Comparison of ENCODE assay signal across 9 cellular contexts in the genomic region with DNA sequence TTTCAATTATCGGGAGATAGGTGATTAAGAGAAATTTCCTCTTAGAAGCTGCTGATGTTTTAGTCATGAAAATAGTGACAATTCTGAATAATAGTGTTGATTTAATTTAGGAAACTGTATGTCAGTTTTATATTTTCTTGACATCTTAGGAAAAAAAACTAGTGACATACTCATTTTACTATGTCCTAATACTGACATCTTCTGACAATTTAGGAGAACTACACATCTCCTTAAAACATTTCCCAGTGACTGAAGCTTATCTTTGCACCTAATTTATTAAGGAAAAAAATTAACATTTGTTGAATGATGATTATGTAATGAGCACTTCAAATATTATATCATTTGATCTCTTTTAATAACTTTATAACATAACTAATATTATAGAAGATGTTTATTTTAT. TPM values are rescaled to one million over a fixed set of nuclear protein-coding genes. Genes with fewer than 3 reads are reported as not detected.
DNase-seq lines count a peak whose midpoint lies in the region; ATAC-seq, FAIRE-seq and TF ChIP-seq lines count a peak whose summit lies in the region.
"Had no signal": no experiment of that assay in that cellular context is flagged by ENCODE, and none has a peak within 500 bp of the region (broad histone marks: within the 10 kb centered on the region; RNA-seq: fewer than 3 reads in every experiment).

No MANE protein-coding gene starts in this region.

- no peaks in the 10 kb centered on the region for H3K4me1 ChIP-seq in IMR-90 (ENCODE audit: control insufficient read depth, insufficient read depth, low read length)
- H3K4me1 ChIP-seq in GM12878 (ENCODE audit: control insufficient read depth, insufficient read depth, low read length) = no peaks in the 10 kb centered on the region
- no peaks in the 10 kb centered on the region for H3K4me1 ChIP-seq in mesenchymal stem cell (ENCODE audit: control insufficient read depth, insufficient read depth, low read depth, low read length)
- H3K4me1 ChIP-seq: SJCRH30 had no signal

- H2AK5ac ChIP-seq in IMR-90 (ENCODE audit: low read depth, low read length) (no peak overlapping the region), mesenchymal stem cell (ENCODE audit: low read length, severe bottlenecking) (no peak overlapping the region)

- no peak overlapping the region for H3K4me3 ChIP-seq in IMR-90 (ENCODE audit: insufficient read depth, low read depth, low read length)
- no peak overlapping the region for H3K4me3 ChIP-seq in GM12878
- H3K4me3 ChIP-seq in mesenchymal stem cell (ENCODE audit: insufficient read depth in 1 of 2, low read depth in 1 of 2, low read length in 2 of 2) = no peak overlapping the region
- H3K4me3 ChIP-seq: SJCRH30 had no signal

- H3K27ac ChIP-seq in IMR-90 (ENCODE audit: insufficient read depth, low read length) (no peak overlapping the region), GM12878 (ENCODE audit: control insufficient read depth, insufficient read depth) (no peak overlapping the region), mesenchymal stem cell (ENCODE audit: low read length, poor library complexity, severe bottlenecking) (no peak overlapping the region)
- H3K27ac ChIP-seq: SJCRH30 had no signal

- dilution Hi-C loops in IMR-90 (cut with HindIII; ENCODE audit: low sequenced_read_pairs, unreplicated experiment) = no loop called here

- H4K20me1 ChIP-seq in IMR-90 (ENCODE audit: insufficient read depth, low read length) (no peaks in the 10 kb centered on the region), GM12878 (ENCODE audit: control insufficient read depth, insufficient read depth) (no peaks in the 10 kb centered on the region)

- H3K36me3 Mint-ChIP-seq in activated CD8-positive, alpha-beta memory T cell treated with anti-CD3 and anti-CD28 coated beads, Interleukin-2, amount 10 ng/mL, durations not matched to agents 7 days and 5 days = no peaks in the 10 kb centered on the region

- H3K79me1 ChIP-seq in IMR-90 (ENCODE audit: low read depth in 1 of 2, low read length in 2 of 2) = no peaks in the 10 kb centered on the region
- H3K79me1 ChIP-seq in mesenchymal stem cell (replicated peaks; ENCODE audit: low read length, poor library complexity, severe bottlenecking) = no peaks in the 10 kb centered on the region

- ATAC-seq in IMR-90 (ENCODE audit: low read depth) (peak; percentile 44; the same call in 1 of the 2 replicates), GM12878 (no peak), GM18907 (IDR thresholded peaks at IDR 0.05; ENCODE audit: unreplicated experiment) (no peak)
- ATAC-seq in activated CD8-positive, alpha-beta memory T cell treated with anti-CD3 and anti-CD28 coated beads, Interleukin-2, amount 10 ng/mL, durations not matched to agents 7 days and 5 days = no peak

- TF ChIP-seq RAD21 in IMR-90 (IDR thresholded peaks at IDR 0.05; ENCODE audit: low read length) (peak; percentile 60), GM12878 (IDR thresholded peaks at IDR 0.05; ENCODE audit: insufficient read depth, low read depth, low read length) (peak; percentile 40)

- in situ Hi-C loops in Caki2 (cut with HindIII; ENCODE audit: low pct_unique_long_range_greater_than_20kb, low sequenced_read_pairs) = no loop called here
- in situ Hi-C loops in IMR-90 (cut with MboI; ENCODE audit: low sequenced_read_pairs) = loop anchor here (25.0 kb wide), 1 partner anchor 535 kb away; no protein-coding TSS in a partner anchor
- in situ Hi-C loops in GM12878 (cut with MboI) = loop anchor here (10.0 kb wide), 1 partner anchor 532 kb away; no protein-coding TSS in a partner anchor

- H3K56ac ChIP-seq in IMR-90 (ENCODE audit: extremely low read depth, insufficient read depth, low read length) = no peak overlapping the region

- no TSS peak for BruUV-seq in IMR-90 (replicated peaks; lab: Mats Ljungman, UMichigan)
- BruUV-seq in GM12878 (replicated peaks; lab: Mats Ljungman, UMichigan) = no TSS peak

- H3K14ac ChIP-seq in IMR-90 (replicated peaks; ENCODE audit: low read depth, low read length) = no peak overlapping the region
- H3K14ac ChIP-seq in mesenchymal stem cell (ENCODE audit: low read length in 2 of 2) = no peak overlapping the region

- RAD21 ChIA-PET in GM12878 (lab: Charles Lee; ENCODE audit: unreplicated experiment) = interaction anchor here (1.2 kb wide), 1 partner anchor 11 kb away, joined by 3 read pairs; no protein-coding TSS in a partner anchor

- H3K9me3 Mint-ChIP-seq in activated CD8-positive, alpha-beta memory T cell treated with anti-CD3 and anti-CD28 coated beads, Interleukin-2, amount 10 ng/mL, durations not matched to agents 7 days and 5 days (ENCODE audit: low read depth) = peaks cover 2% of the 10 kb centered on the region

- SMC1A ChIA-PET in GM12878 (lab: Charles Lee; ENCODE audit: uncharacterized antibody, unreplicated experiment) = interaction anchor here (0.9 kb wide), 1 partner anchor 521 kb away, joined by 3 read pairs; no protein-coding TSS in a partner anchor

- H2BK12ac ChIP-seq in mesenchymal stem cell (ENCODE audit: low read length in 2 of 2) = no peak overlapping the region

- H3K27ac Mint-ChIP-seq in activated CD8-positive, alpha-beta memory T cell treated with anti-CD3 and anti-CD28 coated beads, Interleukin-2, amount 10 ng/mL, durations not matched to agents 7 days and 5 days = no peak overlapping the region

- no peak overlapping the region for H3K4me3 Mint-ChIP-seq in activated CD8-positive, alpha-beta memory T cell treated with anti-CD3 and anti-CD28 coated beads, Interleukin-2, amount 10 ng/mL, durations not matched to agents 7 days and 5 days

- POLR2A ChIA-PET in IMR-90 (lab: Charles Lee; ENCODE audit: unreplicated experiment) (no interaction called here), GM12878 (lab: Charles Lee) (no interaction called here)

- DNase-seq in Caki2 (ENCODE audit: low read depth) (peak; percentile 5), IMR-90 (peak; percentile 40), GM12878 (ENCODE audit: low read depth, low spot score) (no peak), mesenchymal stem cell (peak; percentile 24)
- DNase-seq in effector CD8-positive, alpha-beta T cell (lab: John Stamatoyannopoulos, UW) = no peak
- DNase-seq in activated CD4-positive, alpha-beta T cell treated with anti-CD3 and anti-CD28 coated beads for 4 hours = no peak
- no peak for DNase-seq in activated CD8-positive, alpha-beta memory T cell treated with anti-CD3 and anti-CD28 coated beads, Interleukin-2, amount 10 ng/mL, durations not matched to agents 7 days and 5 days

- H4K5ac ChIP-seq in IMR-90 (ENCODE audit: low read depth, low read length) = no peak overlapping the region

- no peak for TF ChIP-seq POLR2A in IMR-90 (IDR thresholded peaks at IDR 0.05; ENCODE audit: low read depth, low read length)
- TF ChIP-seq POLR2A in GM12878 (IDR thresholded peaks at IDR 0.05; ENCODE audit: low read depth, low read length) = no peak

- H3K27me3 ChIP-seq in IMR-90 (ENCODE audit: control insufficient read depth, insufficient read depth, low read length) (no peaks in the 10 kb centered on the region), GM12878 (replicated peaks in 1 of 2; ENCODE audit: control insufficient read depth in 2 of 2, insufficient read depth in 2 of 2, low read length in 1 of 2) (no peaks in the 10 kb centered on the region), mesenchymal stem cell (ENCODE audit: control insufficient read depth in 1 of 2, insufficient read depth in 1 of 2, low read length in 2 of 2) (peaks cover 0 to 11% of the 10 kb centered on the region in 2 experiments)
- H3K27me3 ChIP-seq: SJCRH30 had no signal

- H2BK5ac ChIP-seq in IMR-90 (ENCODE audit: low read depth, low read length, poor library complexity, severe bottlenecking) = no peak overlapping the region
- H2BK5ac ChIP-seq in mesenchymal stem cell (ENCODE audit: low read depth, low read length, poor library complexity, severe bottlenecking) = no peak overlapping the region

- H3K9me3 ChIP-seq in IMR-90 (ENCODE audit: control insufficient read depth, insufficient read depth, low read length) (no peaks in the 10 kb centered on the region), GM12878 (replicated peaks; ENCODE audit: control insufficient read depth, insufficient read depth, low read length) (no peaks in the 10 kb centered on the region), mesenchymal stem cell (ENCODE audit: control insufficient read depth, low read length) (peaks cover 3% of the 10 kb centered on the region)
- H3K9me3 ChIP-seq: SJCRH30 had no signal

- WGBS in IMR-90 (ENCODE audit: extremely low coverage in 2 of 2, insufficient read length in 1 of 2), 2 experiments = no CpG with 5 or more reads among the region's 1 CpG
- WGBS in GM12878 (ENCODE audit: insufficient coverage, insufficient replicate concordance, low lambda C conversion rate, missing lambda C conversion rate) = 86% methylated on average over 1 of the region's 1 CpG
- no CpG with 5 or more reads among the region's 1 CpG for WGBS in mesenchymal stem cell

- no peak overlapping the region for H2BK15ac ChIP-seq in IMR-90 (ENCODE audit: low read depth, low read length)
- H2BK15ac ChIP-seq in mesenchymal stem cell (ENCODE audit: low read depth, poor library complexity, severe bottlenecking) = no peak overlapping the region

- no peaks in the 10 kb centered on the region for H3K79me2 ChIP-seq in GM12878 (ENCODE audit: control insufficient read depth, insufficient read depth, low read length)

- H4K91ac ChIP-seq in IMR-90 (ENCODE audit: insufficient read depth, low read depth, low read length) (no peak overlapping the region), mesenchymal stem cell (ENCODE audit: low read length) (no peak overlapping the region)

- no peak overlapping the region for H4K8ac ChIP-seq in IMR-90 (ENCODE audit: low read depth in 2 of 2, low read length in 2 of 2)
- no peak overlapping the region for H4K8ac ChIP-seq in mesenchymal stem cell (ENCODE audit: low read length)

- H3K18ac ChIP-seq in IMR-90 (ENCODE audit: low read depth, low read length) = no peak overlapping the region
- H3K18ac ChIP-seq in mesenchymal stem cell (ENCODE audit: low read depth in 1 of 2, low read length in 2 of 2) = no peak overlapping the region

- no peaks in the 10 kb centered on the region for H3K9me1 ChIP-seq in IMR-90 (ENCODE audit: insufficient read depth, low read length)

- no peak overlapping the region for H3K4me2 ChIP-seq in IMR-90 (ENCODE audit: low read depth, low read length)
- no peak overlapping the region for H3K4me2 ChIP-seq in GM12878 (ENCODE audit: control insufficient read depth, insufficient read depth)
- no peak overlapping the region for H3K4me2 ChIP-seq in mesenchymal stem cell (ENCODE audit: low read length, poor library complexity, severe bottlenecking)

- H2AFZ ChIP-seq in IMR-90 (replicated peaks; ENCODE audit: low read length, poor library complexity) = no peak overlapping the region
- H2AFZ ChIP-seq in GM12878 (ENCODE audit: control insufficient read depth, low read depth, low read length) = no peak overlapping the region
- no peak overlapping the region for H2AFZ ChIP-seq in mesenchymal stem cell (ENCODE audit: low read depth, low read length)

- intact Hi-C loops in IMR-90 (cut with micrococcal nuclease) (loop anchor here (1.0 to 5.0 kb wide), 4 partner anchors 140 to 536 kb away; partner anchors contain the start of gene LUZP4), GM12878 (cut with micrococcal nuclease; ENCODE audit: unreplicated experiment) (loop anchor here (5.0 kb wide), 1 partner anchor 535 kb away; no protein-coding TSS in a partner anchor)

- H2BK120ac ChIP-seq in IMR-90 (ENCODE audit: low read depth, low read length) = no peak overlapping the region
- no peak overlapping the region for H2BK120ac ChIP-seq in mesenchymal stem cell (ENCODE audit: low read depth, low read length)

- H3K36me3 ChIP-seq in IMR-90 (ENCODE audit: control insufficient read depth, insufficient read depth, low read length) (peaks cover 3% of the 10 kb centered on the region; the same call in 1 of the 2 replicates), GM12878 (ENCODE audit: control insufficient read depth in 2 of 2, insufficient read depth in 2 of 2, low read length in 1 of 2) (no peaks in the 10 kb centered on the region), mesenchymal stem cell (ENCODE audit: control insufficient read depth in 1 of 2, insufficient read depth in 2 of 2, low read depth in 1 of 2, low read length in 2 of 2) (no peaks in the 10 kb centered on the region)
- H3K36me3 ChIP-seq: SJCRH30 had no signal

- no peak overlapping the region for H3K4ac ChIP-seq in IMR-90 (ENCODE audit: low read depth, low read length)
- no peak overlapping the region for H3K4ac ChIP-seq in mesenchymal stem cell (ENCODE audit: low read depth in 1 of 2, low read length in 2 of 2)

- CTCF ChIA-PET in IMR-90 (lab: Yijun Ruan, JAX) (interaction anchor here (1.0 kb wide), 1 partner anchor 536 kb away, joined by 4 read pairs; no protein-coding TSS in a partner anchor), GM12878 (lab: Yijun Ruan, JAX) (interaction anchor here (0.7 to 1.9 kb wide), 5 partner anchors 9 to 535 kb away, joined by 3 to 11 read pairs (median 3); no protein-coding TSS in a partner anchor)
- CTCF ChIA-PET in activated CD8-positive, alpha-beta memory T cell treated with anti-CD3 and anti-CD28 coated beads, Interleukin-2, amount 10 ng/mL, durations not matched to agents 7 days and 5 days (lab: Charles Lee) = no interaction called here

- H3K27me3 Mint-ChIP-seq in activated CD8-positive, alpha-beta memory T cell treated with anti-CD3 and anti-CD28 coated beads, Interleukin-2, amount 10 ng/mL, durations not matched to agents 7 days and 5 days = no peaks in the 10 kb centered on the region

- no peaks in the 10 kb centered on the region for H3K4me1 Mint-ChIP-seq in activated CD8-positive, alpha-beta memory T cell treated with anti-CD3 and anti-CD28 coated beads, Interleukin-2, amount 10 ng/mL, durations not matched to agents 7 days and 5 days

- TF ChIP-seq EP300 in GM12878 (IDR thresholded peaks at IDR 0.05; ENCODE audit: borderline replicate concordance in 1 of 2, control insufficient read depth in 1 of 2, low read depth in 2 of 2, low read length in 2 of 2) = no peak

- H2AK9ac ChIP-seq in IMR-90 (replicated peaks; ENCODE audit: low read depth, low read length, poor library complexity) = no peak overlapping the region

- H3K9ac ChIP-seq in IMR-90 (ENCODE audit: low read depth, low read length) = no peak overlapping the region
- H3K9ac ChIP-seq in GM12878 (ENCODE audit: control insufficient read depth, insufficient read depth, low read length) = no peak overlapping the region
- peak overlapping the region; percentile 52 for H3K9ac ChIP-seq in mesenchymal stem cell (ENCODE audit: low read length)

- no peak overlapping the region for H2BK20ac ChIP-seq in IMR-90 (ENCODE audit: low read depth, low read length)

- TF ChIP-seq CTCF in IMR-90 (conservative IDR thresholded peaks at IDR 0.05; ENCODE audit: low read depth, low read length) (peak; percentile 62), GM12878 (IDR thresholded peaks at IDR 0.05 in 2 of 3, conservative IDR thresholded peaks at IDR 0.05 in 1 of 3; ENCODE audit: control insufficient read depth in 2 of 3, extremely low read depth in 1 of 3, insufficient read depth in 1 of 3, low read depth in 3 of 3, low read length in 3 of 3) (peak in 2 of 3 experiments; percentile 31 to 44; a peak in 4 of 6 replicates)

- H3K23ac ChIP-seq in IMR-90 (ENCODE audit: low read depth, low read length) (no peak overlapping the region), mesenchymal stem cell (ENCODE audit: low read length in 2 of 2) (no peak overlapping the region)

- no peak for FAIRE-seq in GM12878 (lab: Jason Lieb, UNC)

RNA-seq across cellular contexts. Expression of gene RBMXL3, which starts 42.0 kb away (rescaled TPM):
- total RNA-seq in Caki2 (2014; rRNA removed; shearing (Covaris generic); ENCODE audit: low replicate concordance) = not detected in 2 replicates
- total RNA-seq in IMR-90 (2012; rRNA removed) (not detected in 2 replicates), GM12878 (2014; rRNA removed) (not detected in 2 replicates), GM12878 (2014; rRNA removed; fragmentation: Illumina TruSeq; extraction: Trizol) (not detected in 2 replicates), GM12878 (2021) (not detected in 2 replicates)
- polyA plus RNA-seq in IMR-90 (2012; rRNA removed) (not detected in 2 replicates), GM12878 (2011; rRNA removed) (not detected in 2 replicates), GM12878 (2014; fragmentation: Illumina TruSeq; extraction: Trizol) (not detected in 2 replicates), GM12878 (2014; fragmentation: Nextera tagmentation; extraction: Ambion mirVana) (not detected), GM12878 (2014; rRNA removed) (not detected in 2 replicates), GM12878 (2016; fragmentation: Nextera tagmentation; extraction: Ambion mirVana) (not detected)
- polyA plus RNA-seq in IMR-90 (2012; cell fraction: cytosol; rRNA removed) = not detected in 2 replicates
- polyA plus RNA-seq in IMR-90 (2012; cell fraction: nucleus; rRNA removed; ENCODE audit: low replicate concordance) = not detected in 2 replicates
- total RNA-seq in GM12878 (2013; cell fraction: nucleolus; rRNA removed) = not detected in 2 replicates
- not detected for polyA plus RNA-seq in GM12878 (2011; ENCODE audit: low read depth)
- polyA plus RNA-seq in GM12878 (2011; cell fraction: cytosol; rRNA removed) = not detected in 2 replicates
- not detected in 2 replicates for polyA plus RNA-seq in GM12878 (2011; cell fraction: nucleus; rRNA removed)
- polyA plus RNA-seq in GM12878 (2012) = not detected in 2 replicates
- polyA minus RNA-seq in GM12878 (2011; rRNA and poly(A)+ RNA removed) = not detected in 2 replicates
- polyA minus RNA-seq in GM12878 (2011; cell fraction: cytosol; rRNA and poly(A)+ RNA removed) = not detected in 2 replicates
- not detected in 2 replicates for polyA minus RNA-seq in GM12878 (2011; cell fraction: nucleus; rRNA and poly(A)+ RNA removed)
- polyA plus RNA-seq in mesenchymal stem cell (2013, experiment 1 of 2) = not detected
- not detected for polyA plus RNA-seq in mesenchymal stem cell (2013, experiment 2 of 2)
- not detected for total RNA-seq in activated CD8-positive, alpha-beta memory T cell treated with anti-CD3 and anti-CD28 coated beads, Interleukin-2, amount 10 ng/mL, durations not matched to agents 7 days and 5 days
- total RNA-seq: SJCRH30 had no signal

Comparison
In these comparisons a context has a peak if more than half of its experiments do, and no peak if none do; other contexts are left out.
1. DNase-seq: peak in Caki2 (single experiment), IMR-90 (single experiment) and mesenchymal stem cell (single experiment); none in GM12878 (single experiment), effector CD8-positive, alpha-beta T cell (single experiment), activated CD4-positive, alpha-beta T cell treated with anti-CD3 and anti-CD28 coated beads for 4 hours (0 of 2) and activated CD8-positive, alpha-beta memory T cell treated with anti-CD3 and anti-CD28 coated beads, Interleukin-2, amount 10 ng/mL, durations not matched to agents 7 days and 5 days (single experiment).